ENCODE assay signal across 8 cellular contexts in genomic region chr3:61381745-61382392, GRCh38.
DNase-seq lines count a peak whose midpoint lies in the region; ATAC-seq and TF ChIP-seq lines count a peak whose summit lies in the region.

No MANE protein-coding gene starts in this region.

- H3K36me3 Mint-ChIP-seq in neural progenitor cell: no peaks in the 10 kb centered on the region

- H3K4me1 ChIP-seq in DOHH2 (ENCODE audit: control insufficient read depth, low read length) (no peaks in the 10 kb centered on the region), fibroblast of lung (ENCODE audit: control insufficient read depth, extremely low read depth, insufficient read depth, low read length) (no peaks in the 10 kb centered on the region), neural progenitor cell (no peaks in the 10 kb centered on the region)

- H3K4me2 ChIP-seq in DOHH2 (ENCODE audit: low read length) (no peak overlapping the region), fibroblast of lung (ENCODE audit: extremely low read depth, insufficient read depth, low read length) (no peak overlapping the region), neural progenitor cell (no peak overlapping the region)

- no peaks in the 10 kb centered on the region for H3F3A ChIP-seq in DOHH2 (ENCODE audit: control insufficient read depth, insufficient read depth)
- no peaks in the 10 kb centered on the region for H3F3A ChIP-seq in neural progenitor cell (ENCODE audit: low read depth)

- CTCF ChIA-PET in RWPE1 (lab: Yijun Ruan, JAX): interaction anchor here (0.6 to 1.1 kb wide), 3 partner anchors 9 to 1786 kb away, joined by 3 to 4 read pairs (median 4); no protein-coding TSS in a partner anchor

- H3K27ac ChIP-seq in DOHH2 (ENCODE audit: low read depth, low read length) (no peak overlapping the region), RWPE1 (no peak overlapping the region), fibroblast of lung (ENCODE audit: insufficient read depth, low read length) (no peak overlapping the region), neural progenitor cell (no peak overlapping the region)

- no peaks in the 10 kb centered on the region for H3K9me2 ChIP-seq in DOHH2 (replicated peaks; ENCODE audit: control insufficient read depth, low read length)

- H4K20me1 ChIP-seq in DOHH2 (ENCODE audit: control insufficient read depth, insufficient read depth, low read depth, low read length) (no peaks in the 10 kb centered on the region), fibroblast of lung (ENCODE audit: control insufficient read depth, extremely low read depth, insufficient read depth, low read length) (no peaks in the 10 kb centered on the region), neural progenitor cell (ENCODE audit: low read depth) (no peaks in the 10 kb centered on the region)

- peak; percentile 26 for DNase-seq in RWPE1 (ENCODE audit: low spot score)
- DNase-seq in fibroblast of lung (ENCODE audit: low read depth in 2 of 2): peak; percentile 12 to 29
- DNase-seq in neural progenitor cell (ENCODE audit: low spot score): peak; percentile 42
- no peak for DNase-seq in mesenteric fat pad (ENCODE audit: low spot score)
- DNase-seq in stimulated activated CD4-positive, alpha-beta T cell treated with anti-CD3 and anti-CD28 coated beads, Interleukin-2, amount 100 ng/mL, for 48 hours: no peak

- H3K9me3 Mint-ChIP-seq in neural progenitor cell: peaks cover 7% of the 10 kb centered on the region

- ATAC-seq in GM19328 (IDR thresholded peaks at IDR 0.05; ENCODE audit: unreplicated experiment) (peak; percentile 85), HG03354 (IDR thresholded peaks at IDR 0.05; ENCODE audit: poor library complexity, severe bottlenecking, unreplicated experiment) (peak; percentile 84)

- H3K4me1 Mint-ChIP-seq in neural progenitor cell: no peaks in the 10 kb centered on the region

- H3K9ac ChIP-seq in fibroblast of lung (ENCODE audit: insufficient read depth, low read length) (no peak overlapping the region), neural progenitor cell (no peak overlapping the region)

- no peak overlapping the region for H2AFZ ChIP-seq in fibroblast of lung (ENCODE audit: low read length)
- H2AFZ ChIP-seq in neural progenitor cell (replicated peaks): no peak overlapping the region

- H3K79me2 ChIP-seq in DOHH2 (ENCODE audit: control insufficient read depth, low read length) (no peaks in the 10 kb centered on the region), fibroblast of lung (ENCODE audit: control insufficient read depth, insufficient read depth, low read length) (no peaks in the 10 kb centered on the region), neural progenitor cell (ENCODE audit: low read depth) (no peaks in the 10 kb centered on the region)

- POLR2A ChIA-PET in RWPE1 (lab: Yijun Ruan, JAX; ENCODE audit: low non-redundant PET): no interaction called here

- H3K27me3 ChIP-seq in DOHH2 (ENCODE audit: control insufficient read depth, low read length) (no peaks in the 10 kb centered on the region; the same call in 1 of the 2 replicates), fibroblast of lung (ENCODE audit: control insufficient read depth, insufficient read depth, low read length) (no peaks in the 10 kb centered on the region), neural progenitor cell (no peaks in the 10 kb centered on the region)

- peak; percentile 74 for TF ChIP-seq CTCF in DOHH2 (IDR thresholded peaks at IDR 0.05; ENCODE audit: low read depth, low read length, poor library complexity, severe bottlenecking)
- TF ChIP-seq CTCF in RWPE1 (conservative IDR thresholded peaks at IDR 0.05; ENCODE audit: low read depth): peak; percentile 68
- peak; percentile 45 for TF ChIP-seq CTCF in fibroblast of lung (conservative IDR thresholded peaks at IDR 0.05 in 1 of 2, IDR thresholded peaks at IDR 0.05 in 1 of 2; ENCODE audit: low read depth in 1 of 2, low read length in 2 of 2)
- peak; percentile 66 for TF ChIP-seq CTCF in neural progenitor cell (IDR thresholded peaks at IDR 0.05)

- H3K4me3 ChIP-seq in DOHH2 (ENCODE audit: low read length) (no peak overlapping the region), fibroblast of lung (replicated peaks in 1 of 4; ENCODE audit: control extremely low read depth in 1 of 4, insufficient read depth in 1 of 4, low read depth in 3 of 4, low read length in 4 of 4) (no peak overlapping the region), neural progenitor cell (no peak overlapping the region)

- H3K9me3 ChIP-seq in DOHH2 (ENCODE audit: control insufficient read depth, insufficient read depth, low read length) (no peaks in the 10 kb centered on the region), fibroblast of lung (ENCODE audit: control insufficient read depth, insufficient read depth, low read depth, low read length) (no peaks in the 10 kb centered on the region), neural progenitor cell (ENCODE audit: low read depth) (no peaks in the 10 kb centered on the region)

- H3K4me3 Mint-ChIP-seq in neural progenitor cell: no peak overlapping the region

- no peak overlapping the region for H3K27ac Mint-ChIP-seq in neural progenitor cell

- peaks cover 2% of the 10 kb centered on the region for H3K27me3 Mint-ChIP-seq in neural progenitor cell (ENCODE audit: insufficient read depth, low read depth)

- H3K36me3 ChIP-seq in DOHH2 (ENCODE audit: control insufficient read depth, low read length) (no peaks in the 10 kb centered on the region), fibroblast of lung (ENCODE audit: control insufficient read depth, insufficient read depth, low read length) (no peaks in the 10 kb centered on the region), neural progenitor cell (no peaks in the 10 kb centered on the region)

Comparison
In these comparisons a context has a peak if more than half of its experiments do, and no peak if none do; other contexts are left out.
1. DNase-seq: peak in RWPE1 (single experiment), fibroblast of lung (2 of 2) and neural progenitor cell (single experiment); none in mesenteric fat pad (single experiment) and stimulated activated CD4-positive, alpha-beta T cell treated with anti-CD3 and anti-CD28 coated beads, Interleukin-2, amount 100 ng/mL, for 48 hours (0 of 2).
2. Peak in every context shown above with its lines, with median percentiles within 50 percentile points of each other: CTCF ChIP-seq.